In the genomic region with DNA sequence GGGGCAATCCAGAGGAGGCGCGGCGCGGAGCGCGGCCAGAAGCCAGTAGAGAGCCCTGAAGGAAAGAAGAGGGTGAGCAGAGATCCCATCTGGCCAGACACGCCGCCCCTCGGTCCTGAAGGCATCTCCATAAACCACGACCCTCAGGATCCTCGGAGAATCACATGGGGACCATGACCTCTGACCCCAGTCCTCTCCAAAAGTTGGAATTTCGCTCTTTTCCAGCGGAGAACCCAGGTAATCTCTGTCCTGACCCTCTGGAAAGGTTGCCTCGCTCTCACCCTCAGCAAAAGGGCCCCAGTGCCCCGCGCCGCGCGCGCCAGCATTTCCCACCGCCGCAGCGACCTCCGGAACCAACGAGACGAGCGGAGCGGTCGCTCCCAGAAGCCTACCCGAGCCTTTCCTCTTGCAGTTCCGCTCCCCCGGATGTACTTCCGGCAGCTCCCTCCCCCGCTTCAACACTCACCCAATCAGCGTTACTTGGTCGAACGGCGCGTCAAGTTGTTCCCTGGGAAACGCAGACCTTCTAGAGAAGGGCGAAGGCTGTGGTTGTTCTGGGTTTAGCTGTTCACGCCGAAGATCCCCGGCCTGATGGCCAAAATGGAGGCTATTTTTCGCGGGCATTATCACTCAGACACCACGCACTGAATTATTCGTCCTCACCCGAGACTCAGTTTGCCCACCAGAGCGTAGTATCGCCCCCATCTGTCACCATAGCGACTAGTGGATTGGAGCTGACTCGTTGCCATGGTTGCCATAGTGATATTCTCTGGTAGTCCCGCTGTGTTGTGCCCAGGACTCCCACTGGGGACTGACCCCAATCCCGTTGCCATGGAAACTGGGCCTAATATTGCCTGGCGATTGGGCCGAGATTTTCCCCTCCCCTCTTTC, we compare ENCODE assay signal across 1 cellular context.
A peak's percentile ranks its signal among the peaks of the same experiment; 100 is the strongest.
TF ChIP-seq lines count a peak whose summit lies in the region.

A gene with protein sequence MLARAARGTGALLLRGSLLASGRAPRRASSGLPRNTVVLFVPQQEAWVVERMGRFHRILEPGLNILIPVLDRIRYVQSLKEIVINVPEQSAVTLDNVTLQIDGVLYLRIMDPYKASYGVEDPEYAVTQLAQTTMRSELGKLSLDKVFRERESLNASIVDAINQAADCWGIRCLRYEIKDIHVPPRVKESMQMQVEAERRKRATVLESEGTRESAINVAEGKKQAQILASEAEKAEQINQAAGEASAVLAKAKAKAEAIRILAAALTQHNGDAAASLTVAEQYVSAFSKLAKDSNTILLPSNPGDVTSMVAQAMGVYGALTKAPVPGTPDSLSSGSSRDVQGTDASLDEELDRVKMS (minus strand): TSS at position 363 of the 891 bp plus-strand sequence. CDS start 37 bp downstream, at position 326.

TF ChIP-seq in A549, 52 proteins besides CTCF, POLR2A, EP300 and RAD21 (continued from another document):
- TF ChIP-seq, protein P1, sequence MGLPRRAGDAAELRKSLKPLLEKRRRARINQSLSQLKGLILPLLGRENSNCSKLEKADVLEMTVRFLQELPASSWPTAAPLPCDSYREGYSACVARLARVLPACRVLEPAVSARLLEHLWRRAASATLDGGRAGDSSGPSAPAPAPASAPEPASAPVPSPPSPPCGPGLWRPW (IDR thresholded peaks at IDR 0.05): no peak
- TF ChIP-seq, protein P2, sequence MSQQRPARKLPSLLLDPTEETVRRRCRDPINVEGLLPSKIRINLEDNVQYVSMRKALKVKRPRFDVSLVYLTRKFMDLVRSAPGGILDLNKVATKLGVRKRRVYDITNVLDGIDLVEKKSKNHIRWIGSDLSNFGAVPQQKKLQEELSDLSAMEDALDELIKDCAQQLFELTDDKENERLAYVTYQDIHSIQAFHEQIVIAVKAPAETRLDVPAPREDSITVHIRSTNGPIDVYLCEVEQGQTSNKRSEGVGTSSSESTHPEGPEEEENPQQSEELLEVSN (IDR thresholded peaks at IDR 0.05; ENCODE audit: borderline replicate concordance, low read depth): peak; percentile 82; the same call in 1 of the 2 replicates
- TF ChIP-seq MAZ (IDR thresholded peaks at IDR 0.05; ENCODE audit: borderline replicate concordance, low read depth, low read length): no peak
- TF ChIP-seq ZFP36 (IDR thresholded peaks at IDR 0.05; ENCODE audit: borderline replicate concordance, partially characterized antibody): no peak
- no peak for TF ChIP-seq CHD2 (IDR thresholded peaks at IDR 0.05; ENCODE audit: low read length, partially characterized antibody)
- no peak for TF ChIP-seq NR3C1 (IDR thresholded peaks at IDR 0.05)
- peak; percentile 41; the same call in 1 of the 2 replicates for TF ChIP-seq ZC3H11A (IDR thresholded peaks at IDR 0.05)
- TF ChIP-seq, protein P3, sequence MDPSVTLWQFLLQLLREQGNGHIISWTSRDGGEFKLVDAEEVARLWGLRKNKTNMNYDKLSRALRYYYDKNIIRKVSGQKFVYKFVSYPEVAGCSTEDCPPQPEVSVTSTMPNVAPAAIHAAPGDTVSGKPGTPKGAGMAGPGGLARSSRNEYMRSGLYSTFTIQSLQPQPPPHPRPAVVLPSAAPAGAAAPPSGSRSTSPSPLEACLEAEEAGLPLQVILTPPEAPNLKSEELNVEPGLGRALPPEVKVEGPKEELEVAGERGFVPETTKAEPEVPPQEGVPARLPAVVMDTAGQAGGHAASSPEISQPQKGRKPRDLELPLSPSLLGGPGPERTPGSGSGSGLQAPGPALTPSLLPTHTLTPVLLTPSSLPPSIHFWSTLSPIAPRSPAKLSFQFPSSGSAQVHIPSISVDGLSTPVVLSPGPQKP (IDR thresholded peaks at IDR 0.05; ENCODE audit: low read depth, low read length): peak; percentile 91
- TF ChIP-seq PHF8 (IDR thresholded peaks at IDR 0.05; ENCODE audit: borderline replicate concordance, low read depth): peak; percentile 55; the same call in 1 of the 2 replicates
- TF ChIP-seq KDM5A (IDR thresholded peaks at IDR 0.05): peak; percentile 70; the same call in 1 of the 2 replicates
